ENCODE assay signal across 29 cellular contexts in genomic region chr13:102226591-102226990, GRCh38.
"Had no signal": no experiment of that assay in that cellular context is flagged by ENCODE, and none has a peak within 500 bp of the region (broad histone marks: within the 10 kb centered on the region; RNA-seq: fewer than 3 reads in every experiment).

No MANE protein-coding gene starts in this region.

- H3K9me3 ChIP-seq: MG63, SJCRH30 had no signal

- H3K4me1 Mint-ChIP-seq: T-cell had no signal

- H3K27ac ChIP-seq: PC-9, RWPE1, SJCRH30, SK-N-MC had no signal

- ATAC-seq: Panc1, Right ventricle myocardium inferior, SK-N-SH treated with all-trans-retinoic acid at 6 μM for 48 hours, T-cell had no signal

- H3K4me2 ChIP-seq: PC-9 had no signal

- H3K27me3 ChIP-seq: MG63, SJCRH30 had no signal

- H3K36me3 Mint-ChIP-seq: T-cell had no signal

- H3K4me1 ChIP-seq: SJCRH30 had no signal

- H3K4me3 Mint-ChIP-seq: T-cell had no signal

- H3K9me3 Mint-ChIP-seq: T-cell had no signal

- FAIRE-seq: RCC 7860 had no signal

- H3K36me3 ChIP-seq: MG63, SJCRH30 had no signal

- H3K27ac Mint-ChIP-seq: T-cell had no signal

- H3K4me3 ChIP-seq: MG63, PC-9, SJCRH30, SK-N-MC had no signal

- DNase-seq: Kasumi-1, MG63, NCI-H1048, NCI-H1092 treated with DMSO at 0.1 percent for 48 hours, NCI-H1105 treated with DMSO at 0.1 percent for 48 hours, NCI-H1417, NCI-H1436, NCI-H146, NCI-H1694, NCI-H187, NCI-H2029 treated with DMSO at 0.1 percent for 48 hours, NCI-H2081 treated with DMSO at 0.1 percent for 48 hours, NCI-H2107, NCI-H2171, NCI-H226, NCI-H446 treated with DMSO at 0.1 percent for 48 hours, NCI-H510A, NCI-H526, NCI-H82, PC-9, SIG-M5, SJCRH30, T-cell had no signal

- H2AFZ ChIP-seq: PC-9 had no signal
